Comparison of ENCODE assay signal across 16 cellular contexts in genomic region chr14:89042021-89042420, GRCh38.
"Had no signal": no experiment of that assay in that cellular context is flagged by ENCODE, and none has a peak within 500 bp of the region (broad histone marks: within the 10 kb centered on the region; RNA-seq: fewer than 3 reads in every experiment).

No MANE protein-coding gene starts in this region.

- H3K9me3 Mint-ChIP-seq: activated T-helper 17 cell treated with anti-CD3 and anti-CD28 coated beads, Interleukin-2, amount 50 U/mL, for 72 hours; effector memory CD8-positive, alpha-beta T cell had no signal

- H3K27me3 ChIP-seq: sigmoid colon had no signal

- DNase-seq: activated CD4-positive, alpha-beta T cell treated with anti-CD3 and anti-CD28 coated beads, Interleukin-2, amount 10 ng/mL, durations not matched to agents 24 days and 14 days; activated CD8-positive, alpha-beta T cell treated with anti-CD3 and anti-CD28 coated beads for 36 hours; activated naive CD4-positive, alpha-beta T cell; activated naive CD8-positive, alpha-beta T cell treated with anti-CD3 and anti-CD28 coated beads, Interleukin-2, amount 10 ng/mL, durations not matched to agents 7 days and 5 days; activated T-cell treated with anti-CD3 and anti-CD28 coated beads, Interleukin-2, amount 50 U/mL, for 1 hour; effector memory CD8-positive, alpha-beta T cell; foreskin fibroblast; mesenchymal stem cell; naive thymus-derived CD8-positive, alpha-beta T cell; sigmoid colon; spleen; stimulated activated CD4-positive, alpha-beta T cell treated with anti-CD3 and anti-CD28 coated beads, Interleukin-4, amount 100 ng/mL, for 4 hours; T-helper 9 cell had no signal

- H3K9me3 ChIP-seq: sigmoid colon had no signal

- H3K79me2 ChIP-seq: parathyroid adenoma had no signal

- H3K4me3 Mint-ChIP-seq: activated CD4-positive, alpha-beta T cell treated with anti-CD3 and anti-CD28 coated beads, Interleukin-2, amount 10 ng/mL, durations not matched to agents 24 days and 14 days; activated CD8-positive, alpha-beta T cell treated with anti-CD3 and anti-CD28 coated beads for 36 hours; activated naive CD8-positive, alpha-beta T cell treated with anti-CD3 and anti-CD28 coated beads, Interleukin-2, amount 10 ng/mL, durations not matched to agents 7 days and 5 days; activated T-helper 17 cell treated with anti-CD3 and anti-CD28 coated beads, Interleukin-2, amount 50 U/mL, for 72 hours; effector memory CD8-positive, alpha-beta T cell; stimulated activated memory B cell treated with anti-CD40 and anti-IgM and Interleukin-4, amounts not matched to agents 10 μg/mL and 1 μg/mL and 100 μg/mL, for 72 hours had no signal

- H3K36me3 Mint-ChIP-seq: stimulated activated memory B cell treated with anti-CD40 and anti-IgM and Interleukin-4, amounts not matched to agents 10 μg/mL and 1 μg/mL and 100 μg/mL, for 72 hours had no signal

- ATAC-seq: activated CD8-positive, alpha-beta T cell treated with anti-CD3 and anti-CD28 coated beads for 36 hours; activated T-helper 17 cell treated with anti-CD3 and anti-CD28 coated beads, Interleukin-2, amount 50 U/mL, for 72 hours; effector memory CD8-positive, alpha-beta T cell; naive thymus-derived CD8-positive, alpha-beta T cell; stimulated activated memory B cell treated with anti-CD40 and anti-IgM and Interleukin-4, amounts not matched to agents 10 μg/mL and 1 μg/mL and 100 μg/mL, for 72 hours had no signal

- H3K9ac ChIP-seq: parathyroid adenoma had no signal

- H3K4me3 ChIP-seq: spleen had no signal

- H3K27ac Mint-ChIP-seq: activated CD4-positive, alpha-beta T cell treated with anti-CD3 and anti-CD28 coated beads, Interleukin-2, amount 10 ng/mL, durations not matched to agents 24 days and 14 days; activated CD8-positive, alpha-beta T cell treated with anti-CD3 and anti-CD28 coated beads for 36 hours; activated naive CD8-positive, alpha-beta T cell treated with anti-CD3 and anti-CD28 coated beads, Interleukin-2, amount 10 ng/mL, durations not matched to agents 7 days and 5 days; activated T-helper 17 cell treated with anti-CD3 and anti-CD28 coated beads, Interleukin-2, amount 50 U/mL, for 72 hours; effector memory CD8-positive, alpha-beta T cell; naive thymus-derived CD8-positive, alpha-beta T cell; stimulated activated memory B cell treated with anti-CD40 and anti-IgM and Interleukin-4, amounts not matched to agents 10 μg/mL and 1 μg/mL and 100 μg/mL, for 72 hours had no signal

- H3K4me1 Mint-ChIP-seq: activated T-helper 17 cell treated with anti-CD3 and anti-CD28 coated beads, Interleukin-2, amount 50 U/mL, for 72 hours had no signal

- H3K36me3 ChIP-seq: sigmoid colon, spleen had no signal
